2 cellular contexts compared by ENCODE assay signal in genomic region chr2:3465844-3466481, GRCh38.
TF ChIP-seq lines count a peak whose summit lies in the region.

No MANE protein-coding gene starts in this region.

TF ChIP-seq in A549, 52 proteins besides CTCF, POLR2A, EP300 and RAD21 (continued from another document):
- TF ChIP-seq E2F6 (IDR thresholded peaks at IDR 0.05; ENCODE audit: borderline replicate concordance, low read depth) (no peak), RFX5 (IDR thresholded peaks at IDR 0.05) (no peak), JUNB (IDR thresholded peaks at IDR 0.05) (peak; percentile 35), MAX (IDR thresholded peaks at IDR 0.05) (no peak), TFCP2L1 (CRISPR knock-in tag; IDR thresholded peaks at IDR 0.05) (no peak), JUN (IDR thresholded peaks at IDR 0.05) (peak in 1 of 2 experiments; percentile 37; a peak in 1 of 5 replicates), RCOR1 (IDR thresholded peaks at IDR 0.05; ENCODE audit: low read depth, low read length) (no peak), NFE2L2 (conservative IDR thresholded peaks at IDR 0.05; ENCODE audit: low read length) (no peak), CEBPB (IDR thresholded peaks at IDR 0.05) (peak; percentile 27 to 79; a peak in 3 of 4 replicates), FOSL2 (IDR thresholded peaks at IDR 0.05) (no peak), FOSL2 (CRISPR knock-in tag; IDR thresholded peaks at IDR 0.05) (peak; percentile 70), CHD4 (IDR thresholded peaks at IDR 0.05; ENCODE audit: borderline replicate concordance) (no peak), BCL3 (IDR thresholded peaks at IDR 0.05) (no peak), NR3C1 (IDR thresholded peaks at IDR 0.05) (no peak), FOSB (CRISPR knock-in tag; IDR thresholded peaks at IDR 0.05) (no peak), ELK1 (IDR thresholded peaks at IDR 0.05; ENCODE audit: low read depth, low read length) (no peak), ZFP36 (IDR thresholded peaks at IDR 0.05; ENCODE audit: borderline replicate concordance, partially characterized antibody) (no peak)

TF ChIP-seq in IMR-90, 13 proteins besides CTCF, POLR2A, EP300 and RAD21 (continued from another document):
- no peak for TF ChIP-seq USF2 (IDR thresholded peaks at IDR 0.05; ENCODE audit: low read depth, low read length)
- TF ChIP-seq SMC3 (IDR thresholded peaks at IDR 0.05; ENCODE audit: low read depth, low read length), result no peak
- TF ChIP-seq MAZ (IDR thresholded peaks at IDR 0.05; ENCODE audit: borderline replicate concordance, low read depth, low read length), result no peak
- TF ChIP-seq ELK1 (IDR thresholded peaks at IDR 0.05; ENCODE audit: borderline replicate concordance, low read depth, low read length), result no peak
- no peak for TF ChIP-seq CHD1 (IDR thresholded peaks at IDR 0.05; ENCODE audit: low read depth, low read length)
- no peak for TF ChIP-seq RFX5 (IDR thresholded peaks at IDR 0.05; ENCODE audit: low read depth, low read length)
TF ChIP-seq in IMR-90: peak in this region for 3.
